Comparison of ENCODE assay signal across 33 cellular contexts in genomic region chr19:43905897-43906296, GRCh38. TPM values are rescaled to one million over a fixed set of nuclear protein-coding genes. Genes with fewer than 3 reads are reported as not detected.
DNase-seq lines count a peak whose midpoint lies in the region; ATAC-seq and TF ChIP-seq lines count a peak whose summit lies in the region.
"Had no signal": no experiment of that assay in that cellular context is flagged by ENCODE, and none has a peak within 500 bp of the region (broad histone marks: within the 10 kb centered on the region; RNA-seq: fewer than 3 reads in every experiment).

No MANE protein-coding gene starts in this region.

- no peaks in the 10 kb centered on the region for H3K36me3 ChIP-seq in liver (ENCODE audit: control insufficient read depth in 4 of 4, insufficient read depth in 3 of 4, low read depth in 1 of 4, low read length in 3 of 4)
- peaks cover 0 to 2% (median 0%) of the 10 kb centered on the region in 4 donors for H3K36me3 ChIP-seq in right lobe of liver
- H3K36me3 ChIP-seq in HEK293 (ENCODE audit: control insufficient read depth in 2 of 2, insufficient read depth in 1 of 2, low read length in 2 of 2), result peaks cover 7 to 27% of the 10 kb centered on the region in 2 experiments

- H3K27ac Mint-ChIP-seq in activated naive CD4-positive, alpha-beta T cell treated with anti-CD3 and anti-CD28 coated beads, Interleukin-2, amount 10 ng/mL, durations not matched to agents 7 days and 5 days, result peak overlapping the region; percentile 24
- H3K27ac Mint-ChIP-seq: B cell; CD14-positive monocyte; CD4-positive, alpha-beta memory T cell; CD4-positive, alpha-beta T cell; CD4-positive, CD25-positive, alpha-beta regulatory T cell; CD8-positive, alpha-beta memory T cell; CD8-positive, alpha-beta T cell had no signal

- H3K4me1 Mint-ChIP-seq in activated naive CD4-positive, alpha-beta T cell treated with anti-CD3 and anti-CD28 coated beads, Interleukin-2, amount 10 ng/mL, durations not matched to agents 7 days and 5 days, result peaks cover 15% of the 10 kb centered on the region

- TF ChIP-seq CTCF in liver (IDR thresholded peaks at IDR 0.05; ENCODE audit: low read depth, low read length, missing input control) (no peak), right lobe of liver (IDR thresholded peaks at IDR 0.05) (no peak), HEK293 (tag by site-specific recombination; IDR thresholded peaks at IDR 0.05) (no peak)

- no peak overlapping the region for H3K9ac ChIP-seq in liver (ENCODE audit: low read depth in 1 of 2, low read length in 2 of 2)
- H3K9ac ChIP-seq: BLaER1; BLaER1 treated with 17β-estradiol and CSF1 and Interleukin-3, amounts not matched to agents 10 nM and 100 nM had no signal

- peaks cover 0 to 11% (median 5%) of the 10 kb centered on the region in 4 donors for H3K4me1 ChIP-seq in liver (ENCODE audit: control insufficient read depth in 4 of 4, insufficient read depth in 4 of 4, low read length in 3 of 4)
- no peaks in the 10 kb centered on the region for H3K4me1 ChIP-seq in right lobe of liver
- peaks cover 4% of the 10 kb centered on the region for H3K4me1 ChIP-seq in HEK293 (ENCODE audit: control insufficient read depth, insufficient read depth, low read length)
- H3K4me1 ChIP-seq: A549, BE2C, Caco-2 had no signal

- no peak for TF ChIP-seq POLR2A in right lobe of liver (IDR thresholded peaks at IDR 0.05)

- no peak overlapping the region for H3K4me3 Mint-ChIP-seq in activated naive CD4-positive, alpha-beta T cell treated with anti-CD3 and anti-CD28 coated beads, Interleukin-2, amount 10 ng/mL, durations not matched to agents 7 days and 5 days
- H3K4me3 Mint-ChIP-seq: B cell; CD14-positive monocyte; CD4-positive, alpha-beta T cell; CD8-positive, alpha-beta memory T cell; CD8-positive, alpha-beta T cell had no signal

- H3K27me3 Mint-ChIP-seq in activated naive CD4-positive, alpha-beta T cell treated with anti-CD3 and anti-CD28 coated beads, Interleukin-2, amount 10 ng/mL, durations not matched to agents 7 days and 5 days, result no peaks in the 10 kb centered on the region
- H3K27me3 Mint-ChIP-seq: B cell; CD4-positive, alpha-beta T cell; CD4-positive, CD25-positive, alpha-beta regulatory T cell; CD8-positive, alpha-beta memory T cell had no signal

- no peak for DNase-seq in activated naive CD4-positive, alpha-beta T cell treated with anti-CD3 and anti-CD28 coated beads, Interleukin-2, amount 10 ng/mL, durations not matched to agents 7 days and 5 days
- no peak for DNase-seq in activated naive CD4-positive, alpha-beta T cell treated with Interleukin-2 at 50 U/mL for 16 hours
- DNase-seq in right lobe of liver, result no peak
- DNase-seq in SW480 (ENCODE audit: low spot score), result no peak
- DNase-seq: 8988T; ACHN; AML-193; BE2C; C1 segment of cervical spinal cord; Caco-2; Calu3; CD4-positive, alpha-beta memory T cell; CD4-positive, alpha-beta T cell; CD4-positive, CD25-positive, alpha-beta regulatory T cell; CD8-positive, alpha-beta memory T cell; CD8-positive, alpha-beta T cell; COR-L47; DMS 273 treated with DMSO at 0.1 percent for 48 hours; DMS153; DMS53; DMS79; DMS79 treated with DMSO at 0.1 percent for 48 hours; DND-41; EL had no signal

- POLR2A ChIA-PET in HEK293 (lab: Yijun Ruan, JAX), result no interaction called here

- peaks cover 74% of the 10 kb centered on the region for H3K9me3 Mint-ChIP-seq in activated naive CD4-positive, alpha-beta T cell treated with anti-CD3 and anti-CD28 coated beads, Interleukin-2, amount 10 ng/mL, durations not matched to agents 7 days and 5 days

- H3K27ac ChIP-seq in liver (ENCODE audit: low read depth in 1 of 2, low read length in 2 of 2) (no peak overlapping the region), right lobe of liver (no peak overlapping the region), HEK293 (ENCODE audit: extremely low read depth, low read depth, low read length) (no peak overlapping the region)
- H3K27ac ChIP-seq: 22Rv1; A549; BLaER1; BLaER1 treated with 17β-estradiol and CSF1 and Interleukin-3, amounts not matched to agents 10 nM and 100 nM; C4-2B had no signal

- no peaks in the 10 kb centered on the region for H3K27me3 ChIP-seq in liver (ENCODE audit: control insufficient read depth in 4 of 4, insufficient read depth in 4 of 4, low read length in 3 of 4)
- H3K27me3 ChIP-seq in right lobe of liver, result no peaks in the 10 kb centered on the region
- H3K27me3 ChIP-seq: BE2C; BLaER1; BLaER1 treated with 17β-estradiol and CSF1 and Interleukin-3, amounts not matched to agents 10 nM and 100 nM had no signal

- no peak for TF ChIP-seq RAD21 in liver (IDR thresholded peaks at IDR 0.05)

- CTCF ChIA-PET in activated naive CD4-positive, alpha-beta T cell treated with anti-CD3 and anti-CD28 coated beads, Interleukin-2, amount 10 ng/mL, durations not matched to agents 7 days and 5 days (lab: Charles Lee), result no interaction called here
- CTCF ChIA-PET in HEK293 (lab: Yijun Ruan, JAX), result no interaction called here

- peaks cover 30 to 69% (median 59%) of the 10 kb centered on the region in 4 donors for H3K9me3 ChIP-seq in liver (ENCODE audit: control insufficient read depth in 4 of 4, low read length in 3 of 4)
- peaks cover 0 to 27% (median 3%) of the 10 kb centered on the region in 4 donors for H3K9me3 ChIP-seq in right lobe of liver
- peaks cover 64% of the 10 kb centered on the region for H3K9me3 ChIP-seq in HEK293 (ENCODE audit: control insufficient read depth, insufficient read depth, low read depth, low read length)
- H3K9me3 ChIP-seq: BE2C had no signal

- peak overlapping the region in 2 of 3 donors; percentile 18 to 49 for H3K4me3 ChIP-seq in liver (ENCODE audit: low read depth in 1 of 3, low read length in 3 of 3)
- no peak overlapping the region for H3K4me3 ChIP-seq in right lobe of liver
- H3K4me3 ChIP-seq in HEK293 (ENCODE audit: low read depth, low read length), result no peak overlapping the region
- H3K4me3 ChIP-seq: A549; BLaER1; BLaER1 treated with 17β-estradiol and CSF1 and Interleukin-3, amounts not matched to agents 10 nM and 100 nM had no signal

- 96% methylated on average over 5 of the region's 5 CpGs for WGBS in liver
- WGBS in right lobe of liver (ENCODE audit: insufficient coverage, low coverage, low lambda C conversion rate, missing lambda C conversion rate), result 100% methylated on average over 5 of the region's 5 CpGs

- H3K36me3 Mint-ChIP-seq in activated naive CD4-positive, alpha-beta T cell treated with anti-CD3 and anti-CD28 coated beads, Interleukin-2, amount 10 ng/mL, durations not matched to agents 7 days and 5 days, result peaks cover 16% of the 10 kb centered on the region

- intact Hi-C loops in right lobe of liver (cut with DNase I), result no loop called here

- no peak for ATAC-seq in right lobe of liver
- ATAC-seq: A549; CD8-positive, alpha-beta T cell had no signal

TF ChIP-seq in liver, 16 proteins besides CTCF, POLR2A, EP300 and RAD21 (continues in another document):
- no peak for TF ChIP-seq GABPA (IDR thresholded peaks at IDR 0.05 in 1 of 2, conservative IDR thresholded peaks at IDR 0.05 in 1 of 2)
- TF ChIP-seq RXRA (IDR thresholded peaks at IDR 0.05), result no peak
- no peak for TF ChIP-seq HNF4G (IDR thresholded peaks at IDR 0.05)
- no peak for TF ChIP-seq EGR1 (IDR thresholded peaks at IDR 0.05; ENCODE audit: low read depth in 2 of 2)
- no peak for TF ChIP-seq FOXA2 (IDR thresholded peaks at IDR 0.05)
- no peak for TF ChIP-seq NR2F2 (IDR thresholded peaks at IDR 0.05)
- TF ChIP-seq HNF4A (conservative IDR thresholded peaks at IDR 0.05), result no peak
- TF ChIP-seq JUND (IDR thresholded peaks at IDR 0.05), result no peak

TF ChIP-seq in HEK293, 187 proteins besides CTCF, POLR2A, EP300 and RAD21:
- TF ChIP-seq ZNF362 (tag by site-specific recombination; IDR thresholded peaks at IDR 0.05) (peak; percentile 70; the same call in 1 of the 2 replicates), IKZF3 (tag by site-specific recombination; IDR thresholded peaks at IDR 0.05) (no peak), ZNF560 (tag by site-specific recombination; IDR thresholded peaks at IDR 0.05; ENCODE audit: borderline replicate concordance) (0 out of 2 replicates have a peak, but pooled peaks have one; percentile 8), ZNF670 (tag by site-specific recombination; IDR thresholded peaks at IDR 0.05; ENCODE audit: low read depth) (no peak), PRDM1 (tag by site-specific recombination; IDR thresholded peaks at IDR 0.05) (peak; percentile 66)

RNA-seq across cellular contexts. Expression of gene ZNF404, which starts 22.1 kb away (rescaled TPM):
- total RNA-seq in liver (under 1 TPM; 0.33 TPM), right lobe of liver (1 to 10 TPM in 1 of 6 experiments, under 1 TPM in 4, not detected in 1; 0.26 to 1.4 (median 0.66) TPM)
- polyA plus RNA-seq in liver, result under 1 TPM; 0.21 to 0.31 TPM
- polyA plus RNA-seq: CD14-positive monocyte had no signal

RNA-seq across cellular contexts. Expression of gene ZNF45, which starts 29.2 kb away (rescaled TPM):
- total RNA-seq in liver (10 to 100 TPM in 1 of 2 donors, 1 to 10 TPM in 1; 6.0 to 11.1 TPM), right lobe of liver (1 to 10 TPM; 2.9 to 5.4 (median 4.7) TPM)
- 1 to 10 TPM; 1.5 to 2.5 TPM for polyA plus RNA-seq in liver

RNA-seq across cellular contexts. Expression of gene ZNF221, which starts 45.1 kb away (rescaled TPM):
- total RNA-seq in liver (1 to 10 TPM; 2.9 to 3.5 TPM), right lobe of liver (1 to 10 TPM in 5 of 6 experiments, under 1 TPM in 1; 0.50 to 2.9 (median 1.6) TPM)
- under 1 TPM; 0.30 to 0.51 TPM for polyA plus RNA-seq in liver

Comparison
In these comparisons a context has a peak if more than half of its experiments do, and no peak if none do; other contexts are left out.
1. H3K4me3 ChIP-seq: peak in liver (2 of 3); none in right lobe of liver (0 of 3) and HEK293 (single experiment).